ENCODE assay signal across 5 cellular contexts in genomic region chr6:133106934-133107333, GRCh38.
"Had no signal": no experiment of that assay in that cellular context is flagged by ENCODE, and none has a peak within 500 bp of the region (broad histone marks: within the 10 kb centered on the region; RNA-seq: fewer than 3 reads in every experiment).

No MANE protein-coding gene starts in this region.

- H3K27ac ChIP-seq: HL-60 had no signal

- DNase-seq: IMR-90, KBM-7 had no signal

- ATAC-seq: HepG2, K562 had no signal

- H3K4me3 ChIP-seq: K562 had no signal
